14 cellular contexts compared by ENCODE assay signal in the genomic region with DNA sequence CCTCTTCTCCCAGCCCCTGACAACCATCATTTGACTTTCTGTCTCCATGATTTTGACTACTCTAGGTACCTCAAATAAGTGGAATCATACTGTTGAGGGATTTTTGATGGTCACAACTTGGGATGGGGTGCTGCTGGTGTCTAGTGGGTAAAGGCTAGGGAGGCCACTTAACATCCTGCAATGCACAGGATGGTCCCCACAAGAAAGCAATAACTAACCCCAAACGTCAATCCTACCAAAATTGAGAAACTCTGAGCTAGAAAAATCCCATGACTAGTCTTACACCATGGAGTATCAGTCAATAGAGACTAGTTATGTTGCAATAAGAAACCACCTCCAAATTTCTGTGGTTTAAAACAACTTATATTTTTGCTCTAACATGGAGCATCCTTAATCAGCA. TPM values are rescaled to one million over a fixed set of nuclear protein-coding genes. Genes with fewer than 3 reads are reported as not detected.
"Had no signal": no experiment of that assay in that cellular context is flagged by ENCODE, and none has a peak within 500 bp of the region (broad histone marks: within the 10 kb centered on the region; RNA-seq: fewer than 3 reads in every experiment).

No MANE protein-coding gene starts in this region.

RNA-seq across cellular contexts. Expression of a gene that starts 29.5 kb away (rescaled TPM):
- total RNA-seq: hepatocyte, kidney, kidney epithelial cell, left colon, left lobe of liver, left lung, left ventricle myocardium inferior, left ventricle myocardium superior, lower leg skin, lung microvascular endothelial cell, mesenteric fat pad, mononuclear cell, mucosa of gallbladder, myocyte had no signal
